ENCODE assay signal across 1 cellular context in the genomic region with DNA sequence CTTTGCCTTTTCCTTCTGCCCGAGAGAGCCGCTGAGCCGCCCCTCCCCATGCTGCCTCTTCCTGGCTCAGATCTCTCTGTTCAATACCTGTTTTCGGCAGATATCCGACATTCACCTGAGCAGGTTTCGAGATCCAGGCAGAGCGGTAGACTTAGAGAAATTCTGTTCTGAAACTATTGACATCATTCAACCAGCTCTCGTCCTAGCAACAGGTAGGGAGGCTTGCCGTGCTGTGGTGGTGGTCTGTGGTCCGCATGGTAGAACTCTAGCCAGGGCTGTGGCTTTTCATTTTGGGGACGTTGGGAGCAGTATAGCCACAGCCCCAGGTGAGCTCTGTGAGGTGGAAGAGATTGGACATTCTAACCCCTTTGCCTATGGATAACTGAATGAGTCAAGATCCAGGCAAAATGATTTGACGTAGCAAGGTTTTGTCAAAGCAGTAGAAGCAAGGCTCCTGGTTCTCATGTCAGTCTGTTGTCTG.
TF ChIP-seq lines count a peak whose summit lies in the region.

No MANE protein-coding gene starts in this region.

TF ChIP-seq in HepG2, 621 proteins besides CTCF, POLR2A, EP300 and RAD21:
- TF ChIP-seq MAFF (IDR thresholded peaks at IDR 0.05; ENCODE audit: low read depth, low read length) (no peak), ELF4 (CRISPR knock-in tag; IDR thresholded peaks at IDR 0.05; ENCODE audit: borderline replicate concordance) (0 out of 2 replicates have a peak, but pooled peaks have one; percentile 37), CAMTA2 (CRISPR knock-in tag; IDR thresholded peaks at IDR 0.05; ENCODE audit: borderline replicate concordance) (no peak), TEAD3 (CRISPR knock-in tag; optimal IDR thresholded peaks at IDR 0.05; ENCODE audit: borderline replicate concordance) (no peak), YEATS4 (CRISPR knock-in tag; IDR thresholded peaks at IDR 0.05; ENCODE audit: borderline replicate concordance) (no peak), SMAD1 (CRISPR knock-in tag; IDR thresholded peaks at IDR 0.05; ENCODE audit: borderline replicate concordance, low read depth) (no peak), ZNF333 (CRISPR knock-in tag; IDR thresholded peaks at IDR 0.05; ENCODE audit: borderline replicate concordance) (no peak)
- TF ChIP-seq, protein P1, sequence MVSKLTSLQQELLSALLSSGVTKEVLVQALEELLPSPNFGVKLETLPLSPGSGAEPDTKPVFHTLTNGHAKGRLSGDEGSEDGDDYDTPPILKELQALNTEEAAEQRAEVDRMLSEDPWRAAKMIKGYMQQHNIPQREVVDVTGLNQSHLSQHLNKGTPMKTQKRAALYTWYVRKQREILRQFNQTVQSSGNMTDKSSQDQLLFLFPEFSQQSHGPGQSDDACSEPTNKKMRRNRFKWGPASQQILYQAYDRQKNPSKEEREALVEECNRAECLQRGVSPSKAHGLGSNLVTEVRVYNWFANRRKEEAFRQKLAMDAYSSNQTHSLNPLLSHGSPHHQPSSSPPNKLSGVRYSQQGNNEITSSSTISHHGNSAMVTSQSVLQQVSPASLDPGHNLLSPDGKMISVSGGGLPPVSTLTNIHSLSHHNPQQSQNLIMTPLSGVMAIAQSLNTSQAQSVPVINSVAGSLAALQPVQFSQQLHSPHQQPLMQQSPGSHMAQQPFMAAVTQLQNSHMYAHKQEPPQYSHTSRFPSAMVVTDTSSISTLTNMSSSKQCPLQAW (CRISPR knock-in tag; IDR thresholded peaks at IDR 0.05) = peak; percentile 11; the same call in 1 of the 2 replicates
- TF ChIP-seq, protein P2, sequence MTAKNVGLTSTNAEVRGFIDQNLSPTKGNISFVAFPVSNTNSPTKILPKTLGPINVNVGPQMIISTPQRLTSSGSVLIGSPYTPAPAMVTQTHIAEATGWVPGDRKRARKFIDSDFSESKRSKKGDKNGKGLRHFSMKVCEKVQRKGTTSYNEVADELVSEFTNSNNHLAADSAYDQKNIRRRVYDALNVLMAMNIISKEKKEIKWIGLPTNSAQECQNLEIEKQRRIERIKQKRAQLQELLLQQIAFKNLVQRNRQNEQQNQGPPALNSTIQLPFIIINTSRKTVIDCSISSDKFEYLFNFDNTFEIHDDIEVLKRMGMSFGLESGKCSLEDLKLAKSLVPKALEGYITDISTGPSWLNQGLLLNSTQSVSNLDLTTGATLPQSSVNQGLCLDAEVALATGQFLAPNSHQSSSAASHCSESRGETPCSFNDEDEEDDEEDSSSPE (CRISPR knock-in tag; IDR thresholded peaks at IDR 0.05) = 0 out of 2 replicates have a peak, but pooled peaks have one; percentile 6
